In the genomic region with DNA sequence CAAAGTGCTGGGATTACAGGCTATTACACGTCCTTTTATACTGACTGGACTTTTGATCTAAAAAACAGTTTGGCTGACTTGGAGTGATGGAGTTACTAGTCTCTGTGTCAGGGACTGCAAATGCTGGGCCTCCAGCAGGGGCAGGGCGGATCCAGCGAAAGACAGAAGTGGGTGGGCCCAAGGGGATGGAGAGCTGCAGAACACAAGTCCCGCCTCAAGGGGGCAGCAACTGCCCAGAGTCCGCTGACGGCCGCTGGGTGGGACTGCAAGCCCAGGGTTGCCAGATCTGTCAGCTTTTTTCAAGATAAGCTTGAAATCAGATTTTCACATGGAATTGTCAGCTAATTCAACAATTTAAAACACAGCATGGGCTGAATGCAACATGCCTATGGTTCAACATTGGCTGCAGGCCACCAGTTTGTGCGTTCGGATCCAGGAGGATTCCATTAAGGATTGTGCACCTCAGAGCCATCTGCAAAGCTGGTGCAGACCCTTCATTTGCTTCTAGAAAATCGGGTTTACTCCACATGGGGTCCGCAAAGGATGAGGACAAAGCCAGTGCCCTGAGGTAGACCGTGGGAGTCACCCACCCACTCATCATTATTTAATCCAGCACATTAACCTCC, we compare ENCODE assay signal across 8 cellular contexts. TPM values are rescaled to one million over a fixed set of nuclear protein-coding genes. Genes with fewer than 3 reads are reported as not detected.
A peak's percentile ranks its signal among the peaks of the same experiment; 100 is the strongest.
DNase-seq lines count a peak whose midpoint lies in the region; ATAC-seq lines count a peak whose summit lies in the region.

No MANE protein-coding gene starts in this region.

- peaks cover 4 to 11% (median 9%) of the 10 kb centered on the region in 4 donors for H3K4me1 Mint-ChIP-seq in naive thymus-derived CD8-positive, alpha-beta T cell
- H3K4me1 Mint-ChIP-seq in stimulated activated memory B cell treated with anti-CD40 and anti-IgM and Interleukin-4, amounts not matched to agents 10 μg/mL and 1 μg/mL and 100 μg/mL, for 72 hours, result peaks cover 9% of the 10 kb centered on the region

- H3K9me3 Mint-ChIP-seq in naive thymus-derived CD8-positive, alpha-beta T cell, result no peaks in the 10 kb centered on the region
- H3K9me3 Mint-ChIP-seq in stimulated activated memory B cell treated with anti-CD40 and anti-IgM and Interleukin-4, amounts not matched to agents 10 μg/mL and 1 μg/mL and 100 μg/mL, for 72 hours, result no peaks in the 10 kb centered on the region

- no peak overlapping the region for H3K4me3 Mint-ChIP-seq in naive thymus-derived CD8-positive, alpha-beta T cell
- H3K4me3 Mint-ChIP-seq in stimulated activated memory B cell treated with anti-CD40 and anti-IgM and Interleukin-4, amounts not matched to agents 10 μg/mL and 1 μg/mL and 100 μg/mL, for 72 hours, result peak overlapping the region; percentile 11

- DNase-seq in DMS53 treated with DMSO at 0.1 percent for 48 hours (lab: John Stamatoyannopoulos, UW; ENCODE audit: unreplicated experiment) (peak; percentile 79), GOT3 (lab: John Stamatoyannopoulos, UW) (peak; percentile 65), M059J (ENCODE audit: low read depth) (peak; percentile 74), RPMI7951 (ENCODE audit: low read depth) (peak; percentile 83)
- peak; percentile 91 to 94 for DNase-seq in activated T-cell treated with anti-CD3 and anti-CD28 coated beads, Interleukin-2, amount 50 U/mL, for 48 hours
- peak; percentile 87 to 95 (median 92) for DNase-seq in naive thymus-derived CD8-positive, alpha-beta T cell

- H3K36me3 Mint-ChIP-seq in naive thymus-derived CD8-positive, alpha-beta T cell, result peaks cover 0 to 12% (median 0%) of the 10 kb centered on the region in 3 donors
- H3K36me3 Mint-ChIP-seq in stimulated activated memory B cell treated with anti-CD40 and anti-IgM and Interleukin-4, amounts not matched to agents 10 μg/mL and 1 μg/mL and 100 μg/mL, for 72 hours, result peaks cover 10% of the 10 kb centered on the region

- H3K27ac Mint-ChIP-seq in naive thymus-derived CD8-positive, alpha-beta T cell, result peak overlapping the region in 9 of 10 donors; percentile 4 to 85 (median 63)
- peak overlapping the region; percentile 73 for H3K27ac Mint-ChIP-seq in stimulated activated memory B cell treated with anti-CD40 and anti-IgM and Interleukin-4, amounts not matched to agents 10 μg/mL and 1 μg/mL and 100 μg/mL, for 72 hours

- peak; percentile 78 for ATAC-seq in esophagus mucosa
- ATAC-seq in naive thymus-derived CD8-positive, alpha-beta T cell, result peak; percentile 99 to 100
- peak; percentile 98 for ATAC-seq in stimulated activated memory B cell treated with anti-CD40 and anti-IgM and Interleukin-4, amounts not matched to agents 10 μg/mL and 1 μg/mL and 100 μg/mL, for 72 hours

- no peaks in the 10 kb centered on the region for H3K27me3 Mint-ChIP-seq in naive thymus-derived CD8-positive, alpha-beta T cell
- H3K27me3 Mint-ChIP-seq in stimulated activated memory B cell treated with anti-CD40 and anti-IgM and Interleukin-4, amounts not matched to agents 10 μg/mL and 1 μg/mL and 100 μg/mL, for 72 hours, result no peaks in the 10 kb centered on the region

- POLR2A ChIA-PET in naive thymus-derived CD8-positive, alpha-beta T cell (lab: Charles Lee), result interaction anchor here (0.5 to 6.0 kb wide), 8 partner anchors 9 to 663 kb away, joined by 3 to 97 read pairs (median 9); a partner anchor contains a TSS

RNA-seq across cellular contexts. Expression of a gene that starts 10.7 kb away (rescaled TPM):
- total RNA-seq in M059J (2014; rRNA removed; shearing (Covaris generic)), result 377 and 462 TPM in 2 replicates
- 341 and 495 TPM in 2 replicates for total RNA-seq in RPMI7951 (2014; rRNA removed; shearing (Covaris generic))
- 110 TPM for total RNA-seq in esophagus mucosa
- 10 to 100 TPM; 83.3 to 86.0 TPM for total RNA-seq in naive thymus-derived CD8-positive, alpha-beta T cell
- polyA plus RNA-seq in naive thymus-derived CD8-positive, alpha-beta T cell, result 100 to 1,000 TPM; 197 to 238 (median 205) TPM

RNA-seq across cellular contexts. Expression of a gene that starts 20.0 kb away (rescaled TPM):
- 6.5 and 6.8 TPM in 2 replicates for total RNA-seq in M059J (2014; rRNA removed; shearing (Covaris generic))
- 3.2 and 5.0 TPM in 2 replicates for total RNA-seq in RPMI7951 (2014; rRNA removed; shearing (Covaris generic))
- total RNA-seq in esophagus mucosa, result 11.1 TPM
- total RNA-seq in naive thymus-derived CD8-positive, alpha-beta T cell, result 1 to 10 TPM; 6.3 to 6.5 TPM
- polyA plus RNA-seq in naive thymus-derived CD8-positive, alpha-beta T cell, result under 1 TPM; 0.08 to 0.32 (median 0.30) TPM

RNA-seq across cellular contexts. Expression of a gene that starts 36.2 kb away (rescaled TPM):
- total RNA-seq in M059J (2014; rRNA removed; shearing (Covaris generic)), result 7.1 and 9.1 TPM in 2 replicates
- 8.7 and 10.0 TPM in 2 replicates for total RNA-seq in RPMI7951 (2014; rRNA removed; shearing (Covaris generic))
- total RNA-seq in esophagus mucosa, result 3.3 TPM
- total RNA-seq in naive thymus-derived CD8-positive, alpha-beta T cell, result not detected
- polyA plus RNA-seq in naive thymus-derived CD8-positive, alpha-beta T cell, result not detected

Comparison
In these comparisons a context has a peak if more than half of its experiments do, and no peak if none do; other contexts are left out.
1. Peak in every context shown above with its lines: DNase-seq and ATAC-seq.